Comparison of ENCODE assay signal across 1 cellular context in the genomic region with DNA sequence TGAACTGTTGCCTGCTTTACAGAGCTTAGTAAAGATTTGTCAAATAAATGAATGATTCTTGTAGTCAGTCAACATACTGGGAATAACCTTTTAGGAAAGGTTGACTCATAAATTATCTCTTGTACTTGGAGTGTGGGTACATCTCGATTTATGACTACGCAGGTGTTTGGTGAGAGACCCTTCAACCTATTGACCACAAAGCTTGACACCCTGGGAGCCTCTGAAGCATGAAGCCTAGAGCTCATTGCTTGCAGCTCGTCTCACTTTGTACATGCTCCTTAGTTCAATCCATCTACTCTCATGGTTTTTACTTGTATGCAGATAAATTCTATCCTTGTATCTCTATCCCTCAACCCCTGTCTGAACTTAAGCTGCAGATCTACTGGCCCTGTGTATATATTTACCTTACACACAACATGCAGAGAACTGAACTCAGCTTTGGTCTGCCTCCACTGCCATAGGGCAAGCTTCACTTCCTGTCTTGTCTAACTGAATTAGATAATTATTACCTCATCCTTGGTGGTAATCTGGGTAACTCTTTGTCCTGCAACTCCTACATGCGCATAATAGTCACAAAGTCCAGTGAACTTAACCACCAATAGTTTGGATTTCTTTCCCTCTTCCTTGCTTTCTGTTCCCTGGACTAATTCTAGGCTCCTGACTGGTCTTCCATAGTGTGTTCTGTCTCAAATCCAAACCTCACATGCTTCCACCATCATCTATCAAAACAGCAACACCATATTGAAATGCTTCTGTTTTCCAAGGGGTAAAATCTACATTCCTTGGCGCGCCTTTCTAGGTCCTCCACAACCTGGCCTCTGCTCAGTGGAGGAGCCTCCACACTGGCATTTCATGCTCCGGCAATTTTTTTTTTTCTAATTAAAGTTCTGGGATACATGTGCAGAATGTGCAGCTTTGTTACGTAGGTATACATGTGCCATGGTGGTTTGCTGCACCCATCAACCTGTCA.
A peak's percentile ranks its signal among the peaks of the same experiment; 100 is the strongest.
TF ChIP-seq lines count a peak whose summit lies in the region.

No MANE protein-coding gene starts in this region.

TF ChIP-seq in liver, 16 proteins besides CTCF, POLR2A, EP300 and RAD21 (continued from another document):
- TF ChIP-seq, protein P1, sequence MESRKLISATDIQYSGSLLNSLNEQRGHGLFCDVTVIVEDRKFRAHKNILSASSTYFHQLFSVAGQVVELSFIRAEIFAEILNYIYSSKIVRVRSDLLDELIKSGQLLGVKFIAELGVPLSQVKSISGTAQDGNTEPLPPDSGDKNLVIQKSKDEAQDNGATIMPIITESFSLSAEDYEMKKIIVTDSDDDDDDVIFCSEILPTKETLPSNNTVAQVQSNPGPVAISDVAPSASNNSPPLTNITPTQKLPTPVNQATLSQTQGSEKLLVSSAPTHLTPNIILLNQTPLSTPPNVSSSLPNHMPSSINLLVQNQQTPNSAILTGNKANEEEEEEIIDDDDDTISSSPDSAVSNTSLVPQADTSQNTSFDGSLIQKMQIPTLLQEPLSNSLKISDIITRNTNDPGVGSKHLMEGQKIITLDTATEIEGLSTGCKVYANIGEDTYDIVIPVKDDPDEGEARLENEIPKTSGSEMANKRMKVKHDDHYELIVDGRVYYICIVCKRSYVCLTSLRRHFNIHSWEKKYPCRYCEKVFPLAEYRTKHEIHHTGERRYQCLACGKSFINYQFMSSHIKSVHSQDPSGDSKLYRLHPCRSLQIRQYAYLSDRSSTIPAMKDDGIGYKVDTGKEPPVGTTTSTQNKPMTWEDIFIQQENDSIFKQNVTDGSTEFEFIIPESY (IDR thresholded peaks at IDR 0.05) = peak; percentile 63
- TF ChIP-seq TAF1 (conservative IDR thresholded peaks at IDR 0.05) (no peak), NR2F2 (IDR thresholded peaks at IDR 0.05) (no peak), YY1 (IDR thresholded peaks at IDR 0.05) (peak; percentile 61)
